ENCODE assay signal across 1 cellular context in the genomic region with DNA sequence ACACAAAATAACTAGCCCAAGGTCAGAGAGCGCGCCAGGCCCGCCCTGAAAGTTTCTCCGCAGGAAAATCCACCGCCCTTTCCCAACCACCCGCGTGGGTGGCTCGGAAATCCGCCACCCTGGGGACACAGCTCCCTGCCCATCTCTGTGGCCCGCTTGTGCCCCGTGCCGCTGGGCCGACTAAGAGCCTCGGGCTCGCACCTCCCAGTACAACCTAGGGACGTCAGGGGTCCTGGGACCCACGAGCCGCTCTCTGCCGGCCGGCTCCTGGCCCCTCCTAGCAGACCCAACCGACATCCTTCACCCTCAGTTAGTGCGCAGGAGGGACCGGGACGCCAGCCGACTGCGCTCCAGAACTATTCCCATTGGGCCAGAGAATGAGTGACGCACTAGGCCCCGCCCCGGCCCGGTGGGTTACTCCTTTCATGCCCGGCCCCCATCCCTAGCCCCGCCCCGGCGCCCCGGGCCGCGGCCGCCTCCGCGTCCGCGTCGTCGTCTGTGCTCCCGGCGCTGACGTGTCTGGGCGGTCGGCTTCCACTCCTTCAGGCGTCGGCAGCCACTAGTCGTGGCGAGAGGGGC.
A peak's percentile ranks its signal among the peaks of the same experiment; 100 is the strongest.
TF ChIP-seq lines count a peak whose summit lies in the region.

No MANE protein-coding gene starts in this region.

TF ChIP-seq in HepG2, 621 proteins besides CTCF, POLR2A, EP300 and RAD21 (continued from another document and continues in another):
- TF ChIP-seq REST (IDR thresholded peaks at IDR 0.05; ENCODE audit: borderline replicate concordance in 1 of 2, low read depth in 1 of 2, low read length in 2 of 2) = no peak
- no peak for TF ChIP-seq RNF2 (conservative IDR thresholded peaks at IDR 0.05; ENCODE audit: low read depth)
- TF ChIP-seq ZZZ3 (CRISPR knock-in tag; IDR thresholded peaks at IDR 0.05; ENCODE audit: borderline replicate concordance) = no peak
- TF ChIP-seq CSRNP1 (CRISPR knock-in tag; IDR thresholded peaks at IDR 0.05) = 0 out of 2 replicates have a peak, but pooled peaks have one; percentile 1
- TF ChIP-seq GLI4 (CRISPR knock-in tag; IDR thresholded peaks at IDR 0.05; ENCODE audit: borderline replicate concordance) = no peak; the same call in 1 of the 2 replicates
- no peak; the same call in 1 of the 2 replicates for TF ChIP-seq HOMEZ (CRISPR knock-in tag; IDR thresholded peaks at IDR 0.05; ENCODE audit: low read depth)
- no peak for TF ChIP-seq KAT7 (CRISPR knock-in tag; IDR thresholded peaks at IDR 0.05; ENCODE audit: borderline replicate concordance)
- TF ChIP-seq PRMT3 (CRISPR knock-in tag; IDR thresholded peaks at IDR 0.05; ENCODE audit: borderline replicate concordance, low read depth) = no peak
- 0 out of 2 replicates have a peak, but pooled peaks have one; percentile 2 for TF ChIP-seq ZNF850 (CRISPR knock-in tag; conservative IDR thresholded peaks at IDR 0.05)
- TF ChIP-seq ZNF263 (CRISPR knock-in tag; IDR thresholded peaks at IDR 0.05) = peak; percentile 72; the same call in 1 of the 2 replicates
- TF ChIP-seq ZNF33B (CRISPR knock-in tag; IDR thresholded peaks at IDR 0.05) = no peak
- TF ChIP-seq KDM3A (CRISPR knock-in tag; IDR thresholded peaks at IDR 0.05; ENCODE audit: low read depth) = no peak
- no peak for TF ChIP-seq ZNF432 (CRISPR knock-in tag; IDR thresholded peaks at IDR 0.05; ENCODE audit: borderline replicate concordance)
- TF ChIP-seq, protein P1, sequence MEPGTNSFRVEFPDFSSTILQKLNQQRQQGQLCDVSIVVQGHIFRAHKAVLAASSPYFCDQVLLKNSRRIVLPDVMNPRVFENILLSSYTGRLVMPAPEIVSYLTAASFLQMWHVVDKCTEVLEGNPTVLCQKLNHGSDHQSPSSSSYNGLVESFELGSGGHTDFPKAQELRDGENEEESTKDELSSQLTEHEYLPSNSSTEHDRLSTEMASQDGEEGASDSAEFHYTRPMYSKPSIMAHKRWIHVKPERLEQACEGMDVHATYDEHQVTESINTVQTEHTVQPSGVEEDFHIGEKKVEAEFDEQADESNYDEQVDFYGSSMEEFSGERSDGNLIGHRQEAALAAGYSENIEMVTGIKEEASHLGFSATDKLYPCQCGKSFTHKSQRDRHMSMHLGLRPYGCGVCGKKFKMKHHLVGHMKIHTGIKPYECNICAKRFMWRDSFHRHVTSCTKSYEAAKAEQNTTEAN (CRISPR knock-in tag; conservative IDR thresholded peaks at IDR 0.05) = no peak
- TF ChIP-seq DPF2 (CRISPR knock-in tag; IDR thresholded peaks at IDR 0.05; ENCODE audit: borderline replicate concordance, low read depth) = no peak; the same call in 1 of the 2 replicates
- no peak for TF ChIP-seq TSC22D2 (CRISPR knock-in tag; IDR thresholded peaks at IDR 0.05; ENCODE audit: borderline replicate concordance)
- TF ChIP-seq ISL2 (CRISPR knock-in tag; IDR thresholded peaks at IDR 0.05) = no peak
- no peak for TF ChIP-seq ZNF839 (CRISPR knock-in tag; IDR thresholded peaks at IDR 0.05; ENCODE audit: borderline replicate concordance)
- TF ChIP-seq ZNF264 (CRISPR knock-in tag; IDR thresholded peaks at IDR 0.05) = no peak
- no peak for TF ChIP-seq NCOA1 (CRISPR knock-in tag; IDR thresholded peaks at IDR 0.05)
- TF ChIP-seq ZNF234 (CRISPR knock-in tag; conservative IDR thresholded peaks at IDR 0.05) = no peak
- TF ChIP-seq ARID2 (CRISPR knock-in tag; IDR thresholded peaks at IDR 0.05; ENCODE audit: borderline replicate concordance) = no peak
- no peak; the same call in 1 of the 2 replicates for TF ChIP-seq RARA (CRISPR knock-in tag; IDR thresholded peaks at IDR 0.05)
- TF ChIP-seq MAF1 (CRISPR knock-in tag; IDR thresholded peaks at IDR 0.05; ENCODE audit: borderline replicate concordance) = no peak
- TF ChIP-seq ZNF572 (CRISPR knock-in tag; IDR thresholded peaks at IDR 0.05) = no peak
- TF ChIP-seq CREB1 (IDR thresholded peaks at IDR 0.05) = peak; percentile 83
- TF ChIP-seq CREB1 (CRISPR knock-in tag; IDR thresholded peaks at IDR 0.05) = no peak
- TF ChIP-seq SRF (IDR thresholded peaks at IDR 0.05; ENCODE audit: low read depth, low read length) = no peak
- no peak for TF ChIP-seq ZNF30 (CRISPR knock-in tag; IDR thresholded peaks at IDR 0.05)
- no peak for TF ChIP-seq BORCS8-MEF2B (CRISPR knock-in tag; IDR thresholded peaks at IDR 0.05)
- no peak for TF ChIP-seq ZNF547 (CRISPR knock-in tag; IDR thresholded peaks at IDR 0.05)
- TF ChIP-seq ZBTB37 (CRISPR knock-in tag; IDR thresholded peaks at IDR 0.05) = no peak
- TF ChIP-seq HNF4G (IDR thresholded peaks at IDR 0.05; ENCODE audit: borderline replicate concordance, low read depth, low read length) = no peak
- TF ChIP-seq HNF4G (CRISPR knock-in tag; IDR thresholded peaks at IDR 0.05; ENCODE audit: borderline replicate concordance, low read depth) = no peak
- TF ChIP-seq KIAA2018 (CRISPR knock-in tag; IDR thresholded peaks at IDR 0.05; ENCODE audit: borderline replicate concordance) = no peak
- TF ChIP-seq SMAD1 (CRISPR knock-in tag; IDR thresholded peaks at IDR 0.05; ENCODE audit: borderline replicate concordance, low read depth) = no peak
- TF ChIP-seq POLR2G (IDR thresholded peaks at IDR 0.05; ENCODE audit: low read depth, low read length) = peak; percentile 59; the same call in 1 of the 2 replicates
- TF ChIP-seq ZNF788 (CRISPR knock-in tag; IDR thresholded peaks at IDR 0.05; ENCODE audit: borderline replicate concordance) = no peak; the same call in 1 of the 2 replicates
- TF ChIP-seq NFYB (CRISPR knock-in tag; IDR thresholded peaks at IDR 0.05) = peak; percentile 71
- TF ChIP-seq AGO2 (optimal IDR thresholded peaks at IDR 0.05; ENCODE audit: low read depth, low read length) = peak; percentile 59
- TF ChIP-seq ZNF563 (CRISPR knock-in tag; IDR thresholded peaks at IDR 0.05) = peak; percentile 49; the same call in 1 of the 2 replicates
- no peak for TF ChIP-seq PCBP1 (IDR thresholded peaks at IDR 0.05; ENCODE audit: borderline replicate concordance, low read depth, low read length)
